Comparison of ENCODE assay signal across 8 cellular contexts in the genomic region with DNA sequence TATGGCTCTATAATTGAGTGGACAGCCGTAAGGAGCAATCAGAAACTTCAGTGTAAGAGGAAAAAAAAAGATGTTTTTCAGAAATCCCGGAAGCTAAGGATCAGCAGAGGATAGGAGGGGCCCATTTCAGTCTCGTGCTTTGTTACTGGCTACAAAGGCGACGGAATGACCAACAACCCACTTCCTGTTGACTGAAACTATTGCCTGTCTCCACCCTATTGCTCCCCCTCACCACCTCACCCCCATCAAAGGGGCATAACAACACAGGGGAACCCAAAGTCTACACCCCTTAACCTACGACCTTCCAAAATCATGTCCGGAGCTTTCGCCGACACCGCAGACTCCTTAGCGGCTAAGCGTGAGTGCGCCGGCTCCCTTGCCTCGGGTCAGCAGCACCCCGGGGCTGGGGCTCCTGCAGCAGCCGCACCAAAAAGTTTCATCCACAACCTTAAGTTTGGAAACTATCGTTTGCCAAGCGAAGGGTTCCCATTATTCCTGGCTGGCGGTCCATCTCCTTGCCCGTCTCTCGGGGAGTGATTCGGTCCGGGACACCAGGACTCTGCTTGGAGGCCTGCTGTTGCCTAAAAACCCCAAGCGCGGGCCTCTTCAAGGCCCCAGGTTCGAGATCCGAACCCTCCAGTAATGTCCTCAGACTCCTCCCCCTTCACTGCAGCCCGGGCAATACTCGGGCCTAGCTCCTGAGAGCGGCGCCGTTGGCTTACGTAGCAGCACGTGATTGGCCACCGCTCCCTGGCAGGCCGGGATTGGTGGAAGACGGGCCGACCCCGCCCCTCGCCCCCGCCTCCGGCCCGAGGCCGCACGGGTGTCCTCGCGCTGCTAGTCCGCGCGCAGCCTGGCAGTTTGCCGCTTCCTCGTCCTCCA. TPM values are rescaled to one million over a fixed set of nuclear protein-coding genes. Genes with fewer than 3 reads are reported as not detected.
DNase-seq lines count a peak whose midpoint lies in the region; ATAC-seq, FAIRE-seq and TF ChIP-seq lines count a peak whose summit lies in the region.

A gene (plus strand): TSS at position 840 of the 882 bp plus-strand sequence. CDS start 53 bp downstream, outside the sequence.

- no peak for TF ChIP-seq CTCF in GM12865 (IDR thresholded peaks at IDR 0.05; ENCODE audit: insufficient read depth, low read depth, low read length, missing control alignments)
- TF ChIP-seq CTCF in pancreas (IDR thresholded peaks at IDR 0.05) = no peak
- TF ChIP-seq CTCF in tibial artery (IDR thresholded peaks at IDR 0.05) = no peak

- H3K27ac Mint-ChIP-seq in activated naive CD8-positive, alpha-beta T cell treated with anti-CD3 and anti-CD28 coated beads, Interleukin-2, amount 50 U/mL, for 24 hours = peak within 1 kb of the TSS; percentile 97

- peak within 1 kb of the TSS; percentile 98 for H3K4me3 Mint-ChIP-seq in activated naive CD8-positive, alpha-beta T cell treated with anti-CD3 and anti-CD28 coated beads, Interleukin-2, amount 50 U/mL, for 24 hours

- ATAC-seq in HG02763 (IDR thresholded peaks at IDR 0.05; ENCODE audit: unreplicated experiment) (peak; percentile 79), Right ventricle myocardium superior (ENCODE audit: poor library complexity) (peak; percentile 97), pancreas (peak; percentile 94 to 98 (median 96))
- ATAC-seq in activated naive CD8-positive, alpha-beta T cell treated with anti-CD3 and anti-CD28 coated beads, Interleukin-2, amount 50 U/mL, for 24 hours = peak; percentile 94

- DNase-seq in GM12865 (ENCODE audit: low read depth) = peak; percentile 99
- DNase-seq in NCI-H1417 treated with DMSO at 0.1 percent for 48 hours (lab: John Stamatoyannopoulos, UW) = peak; percentile 92
- peak; percentile 95 for DNase-seq in SW480 (ENCODE audit: low spot score)
- peak; percentile 98 for DNase-seq in activated naive CD8-positive, alpha-beta T cell treated with anti-CD3 and anti-CD28 coated beads, Interleukin-2, amount 50 U/mL, for 24 hours
- peak; percentile 100 for DNase-seq in Right ventricle myocardium superior
- DNase-seq in pancreas = peak; percentile 99 to 100 (median 99)
- peak; percentile 98 to 99 for DNase-seq in tibial artery

- H3K36me3 ChIP-seq in pancreas (no peaks in the 10 kb centered on the region), tibial artery (no peaks in the 10 kb centered on the region)

- H3K9me3 Mint-ChIP-seq in activated naive CD8-positive, alpha-beta T cell treated with anti-CD3 and anti-CD28 coated beads, Interleukin-2, amount 50 U/mL, for 24 hours = no peaks in the 10 kb centered on the region

- H3K27me3 Mint-ChIP-seq in activated naive CD8-positive, alpha-beta T cell treated with anti-CD3 and anti-CD28 coated beads, Interleukin-2, amount 50 U/mL, for 24 hours = no peaks in the 10 kb centered on the region

- H3K4me1 Mint-ChIP-seq in activated naive CD8-positive, alpha-beta T cell treated with anti-CD3 and anti-CD28 coated beads, Interleukin-2, amount 50 U/mL, for 24 hours = peaks cover 69% of the 10 kb centered on the region

- intact Hi-C loops in Right ventricle myocardium superior (cut with DNase I) = no loop called here
- intact Hi-C loops in pancreas (cut with DNase I) = no loop called here
- intact Hi-C loops in tibial artery (cut with DNase I; ENCODE audit: low total_unique reads) = loop anchor here (5.0 kb wide), 2 partner anchors 51 to 201 kb away; a partner anchor contains a TSS

- WGBS in pancreas, 2 donors = 1% methylated on average over 53 of the region's 53 CpGs

- peaks cover 18% of the 10 kb centered on the region for H3K36me3 Mint-ChIP-seq in activated naive CD8-positive, alpha-beta T cell treated with anti-CD3 and anti-CD28 coated beads, Interleukin-2, amount 50 U/mL, for 24 hours (ENCODE audit: low read depth)

- H3K27ac ChIP-seq in pancreas (peak within 1 kb of the TSS; percentile 77 to 99 (median 98)), tibial artery (peak within 1 kb of the TSS; percentile 99)

- H3K4me3 ChIP-seq in GM12865 (ENCODE audit: low read depth, low read length) (peak within 1 kb of the TSS; percentile 94), pancreas (peak within 1 kb of the TSS; percentile 94 to 98 (median 96)), tibial artery (peak within 1 kb of the TSS; percentile 92 to 95)

- peaks cover 0 to 23% (median 4%) of the 10 kb centered on the region in 3 donors for H3K4me1 ChIP-seq in pancreas
- peaks cover 0 to 40% (median 20%) of the 10 kb centered on the region in 4 donors for H3K4me1 ChIP-seq in tibial artery

- H3K9me3 ChIP-seq in pancreas = no peaks in the 10 kb centered on the region
- H3K9me3 ChIP-seq in tibial artery = no peaks in the 10 kb centered on the region

- no peaks in the 10 kb centered on the region for H3K27me3 ChIP-seq in pancreas
- H3K27me3 ChIP-seq in tibial artery = no peaks in the 10 kb centered on the region

- no peak for FAIRE-seq in pancreas (lab: Jason Lieb, UNC)

RNA-seq across cellular contexts. Expression of the gene that starts here (rescaled TPM):
- 29.3 TPM for total RNA-seq in Right ventricle myocardium superior
- 10 to 100 TPM; 12.5 to 22.3 (median 15.9) TPM for total RNA-seq in pancreas
- 10 to 100 TPM in 1 of 2 donors, 1 to 10 TPM in 1; 9.5 to 20.5 TPM for polyA plus RNA-seq in pancreas

Comparison
In these comparisons a context has a peak if more than half of its experiments do, and no peak if none do; other contexts are left out.
1. Peak in every context shown above with its lines: DNase-seq, ATAC-seq, H3K4me3 ChIP-seq and H3K27ac ChIP-seq.